In genomic region chr3:120432105-120432860, GRCh38 we compare ENCODE assay signal across 11 cellular contexts. TPM values are rescaled to one million over a fixed set of nuclear protein-coding genes. Genes with fewer than 3 reads are reported as not detected.
DNase-seq lines count a peak whose midpoint lies in the region; ATAC-seq lines count a peak whose summit lies in the region.
"Had no signal": no experiment of that assay in that cellular context is flagged by ENCODE, and none has a peak within 500 bp of the region (broad histone marks: within the 10 kb centered on the region; RNA-seq: fewer than 3 reads in every experiment).

No MANE protein-coding gene starts in this region.

- ATAC-seq in Right ventricle myocardium inferior (peak; percentile 5), GM21825 (IDR thresholded peaks at IDR 0.05; ENCODE audit: unreplicated experiment) (no peak)
- ATAC-seq: left lung had no signal

- DNase-seq in Right ventricle myocardium inferior (ENCODE audit: missing footprints) (no peak), cardiac septum (ENCODE audit: low spot score) (no peak), fibroblast of peridontal ligament (ENCODE audit: extremely low read depth) (peak; percentile 93), myocyte (ENCODE audit: low read depth) (peak; percentile 72), KBM-7 (no peak), caudate nucleus (lab: John Stamatoyannopoulos, UW) (no peak), COR-L47 (lab: John Stamatoyannopoulos, UW) (no peak)
- DNase-seq: left lung; NCI-H1105 treated with DMSO at 0.1 percent for 48 hours; stimulated activated CD4-positive, alpha-beta T cell treated with anti-CD3 and anti-CD28 coated beads, Interleukin-15, amount 100 ng/mL, for 24 hours had no signal

- in situ Hi-C loops in KBM-7 (cut with MboI; ENCODE audit: low pct_unique_long_range_greater_than_20kb, low sequenced_read_pairs), result no loop called here

- no peak overlapping the region for H3K27ac ChIP-seq in caudate nucleus (ENCODE audit: low read depth, low read length)

- intact Hi-C loops in Right ventricle myocardium inferior (cut with DNase I) (no loop called here), cardiac septum (cut with DNase I) (no loop called here)

RNA-seq across cellular contexts. Expression of gene FSTL1, which starts 18.5 kb away (rescaled TPM):
- total RNA-seq in Right ventricle myocardium inferior (217 TPM), cardiac septum (140 TPM), myocyte (157 and 193 TPM in 2 replicates)
- polyA plus RNA-seq in myocyte (2012), result 991 TPM

Comparison
In these comparisons a context has a peak if more than half of its experiments do, and no peak if none do; other contexts are left out.
1. DNase-seq: peak in fibroblast of peridontal ligament (single experiment) and myocyte (single experiment); none in Right ventricle myocardium inferior (single experiment), cardiac septum (single experiment), KBM-7 (single experiment), caudate nucleus (0 of 61) and COR-L47 (single experiment).